In the genomic region with DNA sequence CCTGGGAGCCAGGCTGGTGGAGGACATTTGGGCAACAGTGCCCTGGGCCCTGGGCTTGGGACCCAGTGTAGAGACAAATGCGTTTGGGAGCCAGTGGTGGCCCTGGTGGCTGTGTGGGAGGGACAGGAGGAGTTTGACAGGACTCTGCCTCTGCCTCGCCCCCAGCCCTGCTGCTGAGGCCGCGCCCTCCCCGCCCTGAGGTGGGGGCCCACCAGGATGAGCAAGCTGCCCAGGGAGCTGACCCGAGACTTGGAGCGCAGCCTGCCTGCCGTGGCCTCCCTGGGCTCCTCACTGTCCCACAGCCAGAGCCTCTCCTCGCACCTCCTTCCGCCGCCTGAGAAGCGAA, we compare ENCODE assay signal across 1 cellular context.
TF ChIP-seq lines count a peak whose summit lies in the region.

No MANE protein-coding gene starts in this region.

TF ChIP-seq in GM23338, 12 proteins besides CTCF, POLR2A, EP300 and RAD21 (continued from another document):
- TF ChIP-seq, protein P1, sequence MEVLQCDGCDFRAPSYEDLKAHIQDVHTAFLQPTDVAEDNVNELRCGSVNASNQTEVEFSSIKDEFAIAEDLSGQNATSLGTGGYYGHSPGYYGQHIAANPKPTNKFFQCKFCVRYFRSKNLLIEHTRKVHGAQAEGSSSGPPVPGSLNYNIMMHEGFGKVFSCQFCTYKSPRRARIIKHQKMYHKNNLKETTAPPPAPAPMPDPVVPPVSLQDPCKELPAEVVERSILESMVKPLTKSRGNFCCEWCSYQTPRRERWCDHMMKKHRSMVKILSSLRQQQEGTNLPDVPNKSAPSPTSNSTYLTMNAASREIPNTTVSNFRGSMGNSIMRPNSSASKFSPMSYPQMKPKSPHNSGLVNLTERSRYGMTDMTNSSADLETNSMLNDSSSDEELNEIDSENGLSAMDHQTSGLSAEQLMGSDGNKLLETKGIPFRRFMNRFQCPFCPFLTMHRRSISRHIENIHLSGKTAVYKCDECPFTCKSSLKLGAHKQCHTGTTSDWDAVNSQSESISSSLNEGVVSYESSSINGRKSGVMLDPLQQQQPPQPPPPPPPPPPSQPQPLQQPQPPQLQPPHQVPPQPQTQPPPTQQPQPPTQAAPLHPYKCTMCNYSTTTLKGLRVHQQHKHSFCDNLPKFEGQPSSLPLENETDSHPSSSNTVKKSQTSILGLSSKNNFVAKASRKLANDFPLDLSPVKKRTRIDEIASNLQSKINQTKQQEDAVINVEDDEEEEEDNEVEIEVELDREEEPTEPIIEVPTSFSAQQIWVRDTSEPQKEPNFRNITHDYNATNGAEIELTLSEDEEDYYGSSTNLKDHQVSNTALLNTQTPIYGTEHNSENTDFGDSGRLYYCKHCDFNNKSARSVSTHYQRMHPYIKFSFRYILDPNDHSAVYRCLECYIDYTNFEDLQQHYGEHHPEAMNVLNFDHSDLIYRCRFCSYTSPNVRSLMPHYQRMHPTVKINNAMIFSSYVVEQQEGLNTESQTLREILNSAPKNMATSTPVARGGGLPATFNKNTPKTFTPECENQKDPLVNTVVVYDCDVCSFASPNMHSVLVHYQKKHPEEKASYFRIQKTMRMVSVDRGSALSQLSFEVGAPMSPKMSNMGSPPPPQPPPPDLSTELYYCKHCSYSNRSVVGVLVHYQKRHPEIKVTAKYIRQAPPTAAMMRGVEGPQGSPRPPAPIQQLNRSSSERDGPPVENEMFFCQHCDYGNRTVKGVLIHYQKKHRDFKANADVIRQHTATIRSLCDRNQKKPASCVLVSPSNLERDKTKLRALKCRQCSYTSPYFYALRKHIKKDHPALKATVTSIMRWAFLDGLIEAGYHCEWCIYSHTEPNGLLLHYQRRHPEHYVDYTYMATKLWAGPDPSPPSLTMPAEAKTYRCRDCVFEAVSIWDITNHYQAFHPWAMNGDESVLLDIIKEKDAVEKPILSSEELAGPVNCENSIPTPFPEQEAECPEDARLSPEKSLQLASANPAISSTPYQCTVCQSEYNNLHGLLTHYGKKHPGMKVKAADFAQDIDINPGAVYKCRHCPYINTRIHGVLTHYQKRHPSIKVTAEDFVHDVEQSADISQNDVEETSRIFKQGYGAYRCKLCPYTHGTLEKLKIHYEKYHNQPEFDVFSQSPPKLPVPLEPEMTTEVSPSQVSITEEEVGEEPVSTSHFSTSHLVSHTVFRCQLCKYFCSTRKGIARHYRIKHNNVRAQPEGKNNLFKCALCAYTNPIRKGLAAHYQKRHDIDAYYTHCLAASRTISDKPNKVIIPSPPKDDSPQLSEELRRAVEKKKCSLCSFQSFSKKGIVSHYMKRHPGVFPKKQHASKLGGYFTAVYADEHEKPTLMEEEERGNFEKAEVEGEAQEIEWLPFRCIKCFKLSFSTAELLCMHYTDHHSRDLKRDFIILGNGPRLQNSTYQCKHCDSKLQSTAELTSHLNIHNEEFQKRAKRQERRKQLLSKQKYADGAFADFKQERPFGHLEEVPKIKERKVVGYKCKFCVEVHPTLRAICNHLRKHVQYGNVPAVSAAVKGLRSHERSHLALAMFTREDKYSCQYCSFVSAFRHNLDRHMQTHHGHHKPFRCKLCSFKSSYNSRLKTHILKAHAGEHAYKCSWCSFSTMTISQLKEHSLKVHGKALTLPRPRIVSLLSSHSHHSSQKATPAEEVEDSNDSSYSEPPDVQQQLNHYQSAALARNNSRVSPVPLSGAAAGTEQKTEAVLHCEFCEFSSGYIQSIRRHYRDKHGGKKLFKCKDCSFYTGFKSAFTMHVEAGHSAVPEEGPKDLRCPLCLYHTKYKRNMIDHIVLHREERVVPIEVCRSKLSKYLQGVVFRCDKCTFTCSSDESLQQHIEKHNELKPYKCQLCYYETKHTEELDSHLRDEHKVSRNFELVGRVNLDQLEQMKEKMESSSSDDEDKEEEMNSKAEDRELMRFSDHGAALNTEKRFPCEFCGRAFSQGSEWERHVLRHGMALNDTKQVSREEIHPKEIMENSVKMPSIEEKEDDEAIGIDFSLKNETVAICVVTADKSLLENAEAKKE (CRISPR knock-in tag; IDR thresholded peaks at IDR 0.05), result no peak
- no peak for TF ChIP-seq STAT1 (IDR thresholded peaks at IDR 0.05; ENCODE audit: unreplicated experiment)
- no peak for TF ChIP-seq ZNF114 (CRISPR knock-in tag; IDR thresholded peaks at IDR 0.05)
- TF ChIP-seq ZNF331 (CRISPR knock-in tag; IDR thresholded peaks at IDR 0.05; ENCODE audit: low read depth), result no peak
- no peak for TF ChIP-seq NANOG (IDR thresholded peaks at IDR 0.05; ENCODE audit: borderline replicate concordance)
- no peak for TF ChIP-seq JUNB (IDR thresholded peaks at IDR 0.05; ENCODE audit: unreplicated experiment)
- TF ChIP-seq REST (IDR thresholded peaks at IDR 0.05; ENCODE audit: unreplicated experiment), result no peak
- no peak for TF ChIP-seq CREB1 (CRISPR knock-in tag; IDR thresholded peaks at IDR 0.05; ENCODE audit: low read depth)
TF ChIP-seq in GM23338: peak in this region for 0.
